ENCODE assay signal across 10 cellular contexts in genomic region chr22:32476804-32477203, GRCh38. TPM values are rescaled to one million over a fixed set of nuclear protein-coding genes. Genes with fewer than 3 reads are reported as not detected.
DNase-seq lines count a peak whose midpoint lies in the region; ATAC-seq, FAIRE-seq and TF ChIP-seq lines count a peak whose summit lies in the region.
"Had no signal": no experiment of that assay in that cellular context is flagged by ENCODE, and none has a peak within 500 bp of the region (broad histone marks: within the 10 kb centered on the region; RNA-seq: fewer than 3 reads in every experiment).

No MANE protein-coding gene starts in this region.

- H3K4me2 ChIP-seq in A549: peak overlapping the region; percentile 91
- H3K4me2 ChIP-seq in K562 (ENCODE audit: insufficient read depth, low read length): peak overlapping the region; percentile 93

- H3K9ac ChIP-seq in K562 (ENCODE audit: insufficient read depth in 1 of 2, low read depth in 2 of 2, low read length in 2 of 2): peak overlapping the region in 1 of 2 experiments; percentile 91; a peak in 2 of 4 replicates

- H2AFZ ChIP-seq in K562 (ENCODE audit: low read depth, low read length): no peak overlapping the region

- no peaks in the 10 kb centered on the region for H3K9me1 ChIP-seq in K562 (ENCODE audit: control insufficient read depth, insufficient read depth, low read length)

- ATAC-seq in A549 (no peak), K562 (no peak), GM21515 (IDR thresholded peaks at IDR 0.05; ENCODE audit: unreplicated experiment) (no peak), GM18907 (IDR thresholded peaks at IDR 0.05; ENCODE audit: unreplicated experiment) (no peak), GM18505 (IDR thresholded peaks at IDR 0.05; ENCODE audit: unreplicated experiment) (no peak)

- H3K36me3 ChIP-seq in K562 (ENCODE audit: control insufficient read depth, insufficient read depth, low read length): peaks cover 34% of the 10 kb centered on the region; the same call in 2 of the 3 replicates
- H3K36me3 ChIP-seq in muscle layer of duodenum (ENCODE audit: control insufficient read depth in 1 of 2, insufficient read depth in 2 of 2, low read length in 2 of 2): peaks cover 7% of the 10 kb centered on the region in 2 donors

- peaks cover 21% of the 10 kb centered on the region; the same call in 2 of the 3 replicates for H3K4me1 ChIP-seq in A549
- peaks cover 10 to 11% of the 10 kb centered on the region in 2 experiments; a peak in 4 of 5 replicates for H3K4me1 ChIP-seq in K562 (replicated peaks in 1 of 2; ENCODE audit: control insufficient read depth in 2 of 2, insufficient read depth in 2 of 2, low read length in 2 of 2)
- peaks cover 7 to 34% of the 10 kb centered on the region in 2 donors for H3K4me1 ChIP-seq in muscle layer of duodenum (ENCODE audit: control insufficient read depth in 1 of 2, insufficient read depth in 2 of 2, low read length in 2 of 2)

- CTCF ChIA-PET in A549 (lab: Yijun Ruan, JAX) (no interaction called here), K562 (lab: Yijun Ruan, JAX; ENCODE audit: low intra/inter-chr PET ratio) (no interaction called here)

- intact Hi-C loops in K562 (cut with micrococcal nuclease): loop anchor here (2.0 kb wide), 1 partner anchor 42 kb away; no protein-coding TSS in a partner anchor

- peaks cover 21% of the 10 kb centered on the region for H4K20me1 ChIP-seq in K562 (replicated peaks; ENCODE audit: control insufficient read depth, insufficient read depth, low read length)

- peaks cover 70% of the 10 kb centered on the region for H3K79me2 ChIP-seq in K562 (ENCODE audit: control insufficient read depth, insufficient read depth, low read length)

- H3K27me3 ChIP-seq in K562 (ENCODE audit: control insufficient read depth in 2 of 2, insufficient read depth in 2 of 2, low read length in 2 of 2) (no peaks in the 10 kb centered on the region), muscle layer of duodenum (ENCODE audit: low read depth, low read length) (no peaks in the 10 kb centered on the region)

- 31% methylated on average over 4 of the region's 4 CpGs for WGBS in A549 (ENCODE audit: missing lambda C conversion rate)
- 3% methylated on average over 4 of the region's 4 CpGs for WGBS in K562 (ENCODE audit: insufficient coverage, low coverage, missing lambda C conversion rate)

- H3K27ac ChIP-seq in A549 (no peak overlapping the region), K562 (ENCODE audit: extremely low read depth, low read depth, low read length) (peak overlapping the region; percentile 90; the same call in 2 of the 3 replicates), muscle layer of duodenum (ENCODE audit: low read length) (no peak overlapping the region)

- POLR2A ChIA-PET in A549 (lab: Yijun Ruan, JAX) (no interaction called here), K562 (lab: Yijun Ruan, JAX) (interaction anchor here (2.8 to 3.6 kb wide), 2 partner anchors 10 to 14 kb away, joined by 9 to 11 read pairs; no protein-coding TSS in a partner anchor)

- no TSS peak for BruUV-seq in K562 (replicated peaks; lab: Mats Ljungman, UMichigan)

- no peak for TF ChIP-seq EP300 in A549 (IDR thresholded peaks at IDR 0.05)
- no peak for TF ChIP-seq EP300 in K562 (IDR thresholded peaks at IDR 0.05; ENCODE audit: low read length)

- TF ChIP-seq RAD21 in A549 (conservative IDR thresholded peaks at IDR 0.05 in 1 of 2, IDR thresholded peaks at IDR 0.05 in 1 of 2): no peak
- TF ChIP-seq RAD21 in K562 (CRISPR knock-in tag; conservative IDR thresholded peaks at IDR 0.05 in 1 of 2, IDR thresholded peaks at IDR 0.05 in 1 of 2): no peak

- DNase-seq in A549 (ENCODE audit: low read depth in 1 of 2, low spot score in 1 of 2): no peak
- DNase-seq in HFF-Myc (ENCODE audit: extremely low read depth, low read depth): no peak
- DNase-seq in K562 (ENCODE audit: extremely low read depth in 1 of 4, low spot score in 3 of 4): no peak
- DNase-seq in cerebellum (ENCODE audit: low spot score): no peak
- DNase-seq: retina had no signal

- TF ChIP-seq POLR2A in A549 (IDR thresholded peaks at IDR 0.05; ENCODE audit: low read length): no peak
- TF ChIP-seq POLR2A in K562 (conservative IDR thresholded peaks at IDR 0.05): no peak
- TF ChIP-seq POLR2A in GM18505 (IDR thresholded peaks at IDR 0.05; ENCODE audit: borderline replicate concordance, extremely low read depth, insufficient read depth, insufficient read length): no peak

- H3K9me3 ChIP-seq in A549 (no peaks in the 10 kb centered on the region), K562 (replicated peaks; ENCODE audit: control insufficient read depth, insufficient read depth, low read depth, low read length) (no peaks in the 10 kb centered on the region), muscle layer of duodenum (ENCODE audit: control insufficient read depth in 1 of 2, low read length in 2 of 2) (no peaks in the 10 kb centered on the region)

- H3K4me3 ChIP-seq in A549 (peak overlapping the region; percentile 81; the same call in 2 of the 3 replicates), HFF-Myc (replicated peaks; ENCODE audit: low read depth, low read length) (peak overlapping the region; percentile 80), K562 (peak overlapping the region; percentile 80), muscle layer of duodenum (ENCODE audit: low read depth in 1 of 2, low read length in 2 of 2) (peak overlapping the region; percentile 44 to 84)

- in situ Hi-C loops in K562 (cut with MboI): no loop called here

- FAIRE-seq in A549 (lab: Jason Lieb, UNC): no peak
- no peak for FAIRE-seq in K562 (lab: Jason Lieb, UNC)

- TF ChIP-seq CTCF in A549 (IDR thresholded peaks at IDR 0.05) (no peak), HFF-Myc (IDR thresholded peaks at IDR 0.05; ENCODE audit: low read depth, low read length, missing control alignments) (no peak), K562 (IDR thresholded peaks at IDR 0.05 in 2 of 3, conservative IDR thresholded peaks at IDR 0.05 in 1 of 3; ENCODE audit: insufficient read depth in 2 of 3, low read depth in 1 of 3, low read length in 3 of 3) (no peak)

TF ChIP-seq in K562, 482 proteins besides CTCF, POLR2A, EP300 and RAD21 (continues in another document):
- TF ChIP-seq PHF20 (IDR thresholded peaks at IDR 0.05; ENCODE audit: partially characterized antibody) (no peak), ZNF217 (CRISPR knock-in tag; IDR thresholded peaks at IDR 0.05) (no peak), NUFIP1 (IDR thresholded peaks at IDR 0.05; ENCODE audit: partially characterized antibody) (no peak), STAT5A (IDR thresholded peaks at IDR 0.05; ENCODE audit: borderline replicate concordance, low read length) (no peak), NCOR1 (IDR thresholded peaks at IDR 0.05) (no peak), HMG20A (CRISPR knock-in tag; conservative IDR thresholded peaks at IDR 0.05) (no peak), ZNF124 (CRISPR knock-in tag; IDR thresholded peaks at IDR 0.05) (no peak)

RNA-seq across cellular contexts. Expression of gene FBXO7, which starts 2.2 kb away (rescaled TPM):
- polyA plus RNA-seq in A549 (2011; rRNA removed) (131 and 134 TPM in 2 replicates), A549 (2017; fragmentation: RNase III; extraction: RNeasy Plus Mini Kit Qiagen cat#74134 plus additional on column Dnase treatment) (53.4 to 58.0 TPM (median 57.3 TPM) in 3 replicates), K562 (2011; rRNA removed) (162 and 169 TPM in 2 replicates), K562 (2014; fragmentation: Illumina TruSeq; extraction: Trizol) (126 and 146 TPM in 2 replicates), K562 (2014; fragmentation: Nextera tagmentation; extraction: Ambion mirVana) (10 to 100 TPM; 34.0 to 45.5 TPM), K562 (2014; rRNA removed) (82.4 and 89.0 TPM in 2 replicates)
- polyA plus RNA-seq in A549 (2012; cell fraction: cytosol; rRNA removed): 51.5 and 63.0 TPM in 2 replicates
- polyA plus RNA-seq in A549 (2012; cell fraction: nucleus; rRNA removed): 31.2 and 42.9 TPM in 2 replicates
- polyA minus RNA-seq in A549 (2011; rRNA and poly(A)+ RNA removed): 94.2 and 119 TPM in 2 replicates
- 43.4 and 97.2 TPM in 2 replicates for total RNA-seq in K562 (2011; cell fraction: chromatin; rRNA removed; ENCODE audit: low replicate concordance)
- total RNA-seq in K562 (2011; cell fraction: nucleolus; rRNA removed): 28.3 and 35.4 TPM in 2 replicates
- 62.3 and 85.1 TPM in 2 replicates for total RNA-seq in K562 (2011; cell fraction: nucleoplasm; rRNA removed)
- total RNA-seq in K562 (2014; rRNA removed) (72.5 and 77.3 TPM in 2 replicates), K562 (2014; rRNA removed; fragmentation: Illumina TruSeq; extraction: Trizol) (114 and 123 TPM in 2 replicates), K562 (2015; rRNA removed; fragmentation: Illumina TruSeq; extraction: Trizol) (103 and 107 TPM in 2 replicates), K562 (2021) (85.2 and 94.0 TPM in 2 replicates), cerebellum (59.3 TPM)
- polyA plus RNA-seq in K562 (2011; cell fraction: cytosol; rRNA removed): 131 and 186 TPM in 2 replicates
- polyA plus RNA-seq in K562 (2011; cell fraction: nucleus; rRNA removed): 86.0 and 126 TPM in 2 replicates
- polyA plus RNA-seq in K562 (2012): 73.4 and 85.3 TPM in 2 replicates
- polyA minus RNA-seq in K562 (2011; rRNA and poly(A)+ RNA removed): 181 and 215 TPM in 2 replicates
- 69.9 TPM in 2 replicates for polyA minus RNA-seq in K562 (2011; cell fraction: cytosol; rRNA and poly(A)+ RNA removed)
- polyA minus RNA-seq in K562 (2011; cell fraction: nucleus; rRNA and poly(A)+ RNA removed): 32.0 and 62.6 TPM in 2 replicates

RNA-seq across cellular contexts. Expression of gene BPIFC, which starts 12.6 kb away (rescaled TPM):
- polyA plus RNA-seq in A549 (2011; rRNA removed) (not detected in 2 replicates), A549 (2017; fragmentation: RNase III; extraction: RNeasy Plus Mini Kit Qiagen cat#74134 plus additional on column Dnase treatment) (not detected in 3 replicates), K562 (2011; rRNA removed) (not detected in 2 replicates), K562 (2014; fragmentation: Illumina TruSeq; extraction: Trizol) (not detected in 2 replicates), K562 (2014; fragmentation: Nextera tagmentation; extraction: Ambion mirVana) (not detected), K562 (2014; rRNA removed) (not detected in 2 replicates)
- not detected in 2 replicates for polyA plus RNA-seq in A549 (2012; cell fraction: cytosol; rRNA removed)
- polyA plus RNA-seq in A549 (2012; cell fraction: nucleus; rRNA removed): not detected in 2 replicates
- polyA minus RNA-seq in A549 (2011; rRNA and poly(A)+ RNA removed): not detected in 2 replicates
- total RNA-seq in K562 (2011; cell fraction: chromatin; rRNA removed; ENCODE audit: low replicate concordance): not detected in 2 replicates
- total RNA-seq in K562 (2011; cell fraction: nucleolus; rRNA removed): not detected in 2 replicates
- not detected in 2 replicates for total RNA-seq in K562 (2011; cell fraction: nucleoplasm; rRNA removed)
- total RNA-seq in K562 (2014; rRNA removed) (not detected in 2 replicates), K562 (2014; rRNA removed; fragmentation: Illumina TruSeq; extraction: Trizol) (not detected in 2 replicates), K562 (2015; rRNA removed; fragmentation: Illumina TruSeq; extraction: Trizol) (not detected in 2 replicates), K562 (2021) (not detected in 2 replicates), cerebellum (not detected)
- not detected in 2 replicates for polyA plus RNA-seq in K562 (2011; cell fraction: cytosol; rRNA removed)
- polyA plus RNA-seq in K562 (2011; cell fraction: nucleus; rRNA removed): not detected in 2 replicates
- polyA plus RNA-seq in K562 (2012): not detected in 2 replicates
- not detected in 2 replicates for polyA minus RNA-seq in K562 (2011; rRNA and poly(A)+ RNA removed)
- not detected in 2 replicates for polyA minus RNA-seq in K562 (2011; cell fraction: cytosol; rRNA and poly(A)+ RNA removed)
- not detected in 2 replicates for polyA minus RNA-seq in K562 (2011; cell fraction: nucleus; rRNA and poly(A)+ RNA removed)
- total RNA-seq: LHCN-M2 had no signal
